ENCODE assay signal across 8 cellular contexts in the genomic region with DNA sequence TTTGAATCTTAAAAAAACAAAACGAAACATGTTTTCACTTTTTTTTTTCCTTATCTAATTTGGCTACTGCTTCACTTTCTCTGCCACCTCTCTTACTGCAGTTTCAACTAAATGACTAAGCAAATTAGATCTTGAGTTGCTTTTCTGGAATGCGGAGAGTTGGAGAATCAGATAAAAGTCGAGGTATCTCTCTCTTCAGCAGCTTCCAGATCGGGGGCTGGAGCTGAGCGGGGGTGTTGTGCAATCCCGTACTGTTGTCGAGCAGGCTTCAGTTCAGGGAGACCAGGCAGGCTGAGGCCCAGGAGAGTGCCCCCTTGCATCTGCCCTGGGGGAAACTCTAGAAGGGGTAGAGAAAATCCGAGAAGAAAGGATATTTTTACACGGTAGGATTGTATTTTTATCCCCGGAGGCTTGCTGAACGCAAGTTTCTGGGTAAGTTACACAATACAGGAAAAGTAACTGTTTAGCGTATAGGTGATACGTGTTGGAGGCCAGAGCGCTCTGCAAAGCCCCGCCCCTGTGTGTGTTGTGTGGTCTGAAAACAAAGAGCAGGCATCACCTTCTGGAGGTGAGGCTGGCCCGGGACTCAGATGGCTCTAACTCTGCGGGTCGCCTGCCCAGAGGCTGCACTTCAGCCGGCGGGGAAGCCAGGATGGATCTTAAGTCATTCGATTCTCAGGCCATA.
DNase-seq lines count a peak whose midpoint lies in the region; ATAC-seq, FAIRE-seq and TF ChIP-seq lines count a peak whose summit lies in the region.

No MANE protein-coding gene starts in this region.

- peak overlapping the region; percentile 45 for H3K4me3 ChIP-seq in lower lobe of right lung

- peak overlapping the region; percentile 44 for H3K27ac ChIP-seq in lower lobe of right lung

- H3K4me1 Mint-ChIP-seq in MCF 10A (ENCODE audit: insufficient read depth, unreplicated experiment): peaks cover 12% of the 10 kb centered on the region

- H3K9me3 ChIP-seq in lower lobe of right lung: no peaks in the 10 kb centered on the region

- peak; percentile 85 to 88 for ATAC-seq in lower lobe of right lung
- peak; percentile 77 for ATAC-seq in stimulated activated naive CD8-positive, alpha-beta T cell treated with anti-CD3 and anti-CD28 coated beads, Interleukin-15, Interleukin-2, amounts not matched to agents 100 U/mL and 50 U/mL, for 24 hours

- intact Hi-C loops in MCF 10A (cut with micrococcal nuclease): loop anchor here (5.0 to 10.0 kb wide), 2 partner anchors 96 to 201 kb away; no protein-coding TSS in a partner anchor
- intact Hi-C loops in lower lobe of right lung (cut with DNase I): no loop called here

- TF ChIP-seq CTCF in MCF 10A (IDR thresholded peaks at IDR 0.05; ENCODE audit: unreplicated experiment) (no peak), lower lobe of right lung (IDR thresholded peaks at IDR 0.05) (no peak)

- peaks cover 18% of the 10 kb centered on the region for H3K4me1 ChIP-seq in lower lobe of right lung

- no TSS peak for BruUV-seq in MCF 10A (replicated peaks; lab: Mats Ljungman, UMichigan)

- H3K27ac Mint-ChIP-seq in MCF 10A (ENCODE audit: low read depth, unreplicated experiment): peak overlapping the region; percentile 94

- DNase-seq in GM12891 (ENCODE audit: insufficient read length, low spot score): no peak
- DNase-seq in T-helper 9 cell: peak; percentile 58
- peak; percentile 85 for DNase-seq in MCF 10A (ENCODE audit: unreplicated experiment)
- DNase-seq in lower lobe of right lung: peak; percentile 76
- peak; percentile 55 for DNase-seq in stimulated activated naive CD8-positive, alpha-beta T cell treated with anti-CD3 and anti-CD28 coated beads, Interleukin-15, Interleukin-2, amounts not matched to agents 100 U/mL and 50 U/mL, for 24 hours
- DNase-seq in NCI-H1694 treated with DMSO at 0.1 percent for 48 hours (lab: John Stamatoyannopoulos, UW): no peak
- DNase-seq in SK-N-DZ (ENCODE audit: low spot score): no peak
- no peak for DNase-seq in NCI-H1417 treated with DMSO at 0.1 percent for 48 hours (lab: John Stamatoyannopoulos, UW)

- peak; percentile 63 for FAIRE-seq in GM12891 (lab: Jason Lieb, UNC)

- H3K36me3 ChIP-seq in lower lobe of right lung: no peaks in the 10 kb centered on the region

- no peaks in the 10 kb centered on the region for H3K27me3 ChIP-seq in lower lobe of right lung (ENCODE audit: low read depth)

- peak overlapping the region; percentile 67 for H3K4me3 Mint-ChIP-seq in MCF 10A (ENCODE audit: unreplicated experiment)

- CTCF ChIA-PET in MCF 10A (lab: Yijun Ruan, JAX): interaction anchor here (1.0 kb wide), 1 partner anchor 81 kb away, joined by 3 read pairs; no protein-coding TSS in a partner anchor

- H3K36me3 Mint-ChIP-seq in MCF 10A (ENCODE audit: insufficient read depth, unreplicated experiment): no peaks in the 10 kb centered on the region

- no peaks in the 10 kb centered on the region for H3K9me3 Mint-ChIP-seq in MCF 10A (ENCODE audit: unreplicated experiment)

- no peak for TF ChIP-seq POLR2A in GM12891 (IDR thresholded peaks at IDR 0.05; ENCODE audit: low read depth, low read length)

- no peaks in the 10 kb centered on the region for H3K27me3 Mint-ChIP-seq in MCF 10A (ENCODE audit: insufficient read depth, unreplicated experiment)

- POLR2A ChIA-PET in MCF 10A (lab: Yijun Ruan, JAX): interaction anchor here (0.7 to 1.4 kb wide), 6 partner anchors 10 to 117 kb away, joined by 3 to 6 read pairs (median 4); a partner anchor contains a TSS

TF ChIP-seq in GM12891, 5 proteins besides CTCF, POLR2A, EP300 and RAD21:
- TF ChIP-seq POU2F2 (IDR thresholded peaks at IDR 0.05; ENCODE audit: low read depth, low read length): no peak
- no peak for TF ChIP-seq SPI1 (IDR thresholded peaks at IDR 0.05; ENCODE audit: low read depth, low read length)
- TF ChIP-seq POLR2AphosphoS5 (IDR thresholded peaks at IDR 0.05; ENCODE audit: low read depth, low read length): no peak
- no peak for TF ChIP-seq PAX5 (IDR thresholded peaks at IDR 0.05; ENCODE audit: insufficient read depth, low read length, severe bottlenecking)
- TF ChIP-seq TAF1 (IDR thresholded peaks at IDR 0.05; ENCODE audit: low read depth, low read length): no peak

Comparison
In these comparisons a context has a peak if more than half of its experiments do, and no peak if none do; other contexts are left out.
1. DNase-seq: peak in T-helper 9 cell (single experiment), MCF 10A (single experiment), lower lobe of right lung (single experiment) and stimulated activated naive CD8-positive, alpha-beta T cell treated with anti-CD3 and anti-CD28 coated beads, Interleukin-15, Interleukin-2, amounts not matched to agents 100 U/mL and 50 U/mL, for 24 hours (single experiment); none in GM12891 (single experiment), NCI-H1694 treated with DMSO at 0.1 percent for 48 hours (single experiment), SK-N-DZ (single experiment) and NCI-H1417 treated with DMSO at 0.1 percent for 48 hours (single experiment).